In the genomic region with DNA sequence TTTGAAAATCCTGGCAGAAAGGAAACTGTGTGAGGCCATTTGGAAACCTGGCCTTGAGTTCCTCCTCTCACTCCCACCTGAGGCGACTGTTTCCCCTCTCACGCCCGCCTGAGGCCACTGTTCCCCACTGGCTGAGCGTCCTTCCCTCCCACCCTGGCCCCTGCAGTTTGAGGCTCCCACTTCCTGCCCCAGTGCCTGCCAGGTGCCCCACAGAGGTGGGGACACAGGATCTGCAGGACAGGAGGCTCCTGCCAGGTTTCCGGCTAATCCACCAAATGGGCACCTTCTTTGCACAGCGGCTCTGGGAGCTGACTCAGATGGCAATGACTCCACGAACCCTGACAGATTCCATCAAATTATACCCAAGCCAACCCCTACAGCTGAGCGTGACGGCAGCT, we compare ENCODE assay signal across 27 cellular contexts. TPM values are rescaled to one million over a fixed set of nuclear protein-coding genes. Genes with fewer than 3 reads are reported as not detected.
DNase-seq lines count a peak whose midpoint lies in the region; ATAC-seq and TF ChIP-seq lines count a peak whose summit lies in the region.
"Had no signal": no experiment of that assay in that cellular context is flagged by ENCODE, and none has a peak within 500 bp of the region (broad histone marks: within the 10 kb centered on the region; RNA-seq: fewer than 3 reads in every experiment).

No MANE protein-coding gene starts in this region.

- no peaks in the 10 kb centered on the region for H3K36me3 Mint-ChIP-seq in MCF 10A (ENCODE audit: insufficient read depth, unreplicated experiment)

- ATAC-seq in left lung: peak; percentile 71
- ATAC-seq: activated T-cell treated with anti-CD3 and anti-CD28 coated beads, Interleukin-2, amount 50 U/mL, for 4 hours; heart left ventricle; PC-3; sciatic nerve; SK-N-SH treated with all-trans-retinoic acid at 6 μM for 48 hours; stimulated activated naive B cell treated with anti-CD40 and anti-IgM and Interleukin-4, amounts not matched to agents 10 μg/mL and 1 μg/mL and 100 μg/mL, for 72 hours had no signal

- H3K27ac Mint-ChIP-seq in MCF 10A (ENCODE audit: low read depth, unreplicated experiment): no peak overlapping the region
- H3K27ac Mint-ChIP-seq: CD4-positive, alpha-beta T cell; stimulated activated naive B cell treated with anti-CD40 and anti-IgM and Interleukin-4, amounts not matched to agents 10 μg/mL and 1 μg/mL and 100 μg/mL, for 72 hours had no signal

- no peak for DNase-seq in breast epithelium (ENCODE audit: low spot score in 2 of 2)
- DNase-seq in MCF 10A (ENCODE audit: unreplicated experiment): no peak
- peak; percentile 17 to 75 for DNase-seq in cerebellar nuclear complex (lab: John Stamatoyannopoulos, UW)
- DNase-seq in left lung: no peak
- DNase-seq in activated gamma-delta T cell treated with Interleukin-2 at 50 U/mL for 16 hours: no peak
- DNase-seq in MG63: no peak
- DNase-seq in putamen (ENCODE audit: low spot score): no peak
- DNase-seq in BE2C: no peak
- DNase-seq: activated CD4-positive, alpha-beta T cell treated with anti-CD3 and anti-CD28 coated beads for 4 hours; activated naive CD4-positive, alpha-beta T cell; activated T-cell treated with anti-CD3 and anti-CD28 coated beads, Interleukin-2, amount 50 U/mL, for 4 hours; body of pancreas; CD4-positive, alpha-beta T cell; EL; heart left ventricle; mesenchymal stem cell; NCI-H146; PC-3; stimulated activated CD4-positive, alpha-beta T cell treated with anti-CD3 and anti-CD28 coated beads, Interleukin-4, amount 100 ng/mL, for 4 hours; stimulated activated naive B cell treated with anti-CD40 and anti-IgM and Interleukin-4, amounts not matched to agents 10 μg/mL and 1 μg/mL and 100 μg/mL, for 72 hours; T-helper 2 cell; uterus had no signal

- no peaks in the 10 kb centered on the region for H3K9me3 Mint-ChIP-seq in MCF 10A (ENCODE audit: unreplicated experiment)
- H3K9me3 Mint-ChIP-seq: activated T-cell treated with anti-CD3 and anti-CD28 coated beads, Interleukin-2, amount 50 U/mL, for 4 hours; CD4-positive, alpha-beta T cell; stimulated activated naive B cell treated with anti-CD40 and anti-IgM and Interleukin-4, amounts not matched to agents 10 μg/mL and 1 μg/mL and 100 μg/mL, for 72 hours had no signal

- H3K9me3 ChIP-seq in breast epithelium: no peaks in the 10 kb centered on the region
- H3K9me3 ChIP-seq in left lung: no peaks in the 10 kb centered on the region
- H3K9me3 ChIP-seq in MG63: no peaks in the 10 kb centered on the region
- H3K9me3 ChIP-seq in BE2C: no peaks in the 10 kb centered on the region
- H3K9me3 ChIP-seq: body of pancreas, heart left ventricle, uterus had no signal

- H3K4me3 ChIP-seq in breast epithelium (no peak overlapping the region), left lung (no peak overlapping the region), MG63 (no peak overlapping the region), BE2C (ENCODE audit: low read depth, low read length) (no peak overlapping the region)
- H3K4me3 ChIP-seq: body of pancreas, heart left ventricle, uterus had no signal

- CTCF ChIA-PET in MCF 10A (lab: Yijun Ruan, JAX): interaction anchor here (0.6 kb wide), 1 partner anchor 51 kb away, joined by 4 read pairs; no protein-coding TSS in a partner anchor

- POLR2A ChIA-PET in MCF 10A (lab: Yijun Ruan, JAX): interaction anchor here (0.5 kb wide), 1 partner anchor 11 kb away, joined by 4 read pairs; no protein-coding TSS in a partner anchor

- intact Hi-C loops in breast epithelium (cut with DNase I; ENCODE audit: low total_unique reads): no loop called here
- intact Hi-C loops in MCF 10A (cut with micrococcal nuclease): no loop called here
- intact Hi-C loops in left lung (cut with DNase I): no loop called here

- H3K4me1 Mint-ChIP-seq in MCF 10A (ENCODE audit: insufficient read depth, unreplicated experiment): no peaks in the 10 kb centered on the region
- H3K4me1 Mint-ChIP-seq: neural crest cell; stimulated activated naive B cell treated with anti-CD40 and anti-IgM and Interleukin-4, amounts not matched to agents 10 μg/mL and 1 μg/mL and 100 μg/mL, for 72 hours had no signal

- no peak overlapping the region for H3K4me3 Mint-ChIP-seq in MCF 10A (ENCODE audit: unreplicated experiment)
- H3K4me3 Mint-ChIP-seq: activated T-cell treated with anti-CD3 and anti-CD28 coated beads, Interleukin-2, amount 50 U/mL, for 4 hours; CD4-positive, alpha-beta T cell; neural crest cell; stimulated activated naive B cell treated with anti-CD40 and anti-IgM and Interleukin-4, amounts not matched to agents 10 μg/mL and 1 μg/mL and 100 μg/mL, for 72 hours had no signal

- no peaks in the 10 kb centered on the region for H3K36me3 ChIP-seq in breast epithelium
- no peaks in the 10 kb centered on the region for H3K36me3 ChIP-seq in left lung
- H3K36me3 ChIP-seq in MG63: no peaks in the 10 kb centered on the region
- H3K36me3 ChIP-seq in BE2C: no peaks in the 10 kb centered on the region
- H3K36me3 ChIP-seq: heart left ventricle, uterus had no signal

- no peak for TF ChIP-seq POLR2A in breast epithelium (IDR thresholded peaks at IDR 0.05)

- no peaks in the 10 kb centered on the region for H3K4me1 ChIP-seq in breast epithelium
- no peaks in the 10 kb centered on the region for H3K4me1 ChIP-seq in left lung
- no peaks in the 10 kb centered on the region for H3K4me1 ChIP-seq in BE2C
- H3K4me1 ChIP-seq: body of pancreas, heart left ventricle, parathyroid adenoma, uterus had no signal

- H3K27ac ChIP-seq in breast epithelium: peak overlapping the region; percentile 48 to 70
- H3K27ac ChIP-seq in left lung: peak overlapping the region; percentile 23 to 44
- H3K27ac ChIP-seq: heart left ventricle, KMS-11, parathyroid adenoma, uterus had no signal

- TF ChIP-seq CTCF in breast epithelium (IDR thresholded peaks at IDR 0.05) (no peak), MCF 10A (IDR thresholded peaks at IDR 0.05; ENCODE audit: unreplicated experiment) (no peak), left lung (IDR thresholded peaks at IDR 0.05) (no peak), BE2C (IDR thresholded peaks at IDR 0.05; ENCODE audit: low read depth, low read length) (no peak)

- peaks cover 23% of the 10 kb centered on the region for H3K27me3 Mint-ChIP-seq in MCF 10A (ENCODE audit: insufficient read depth, unreplicated experiment)

- BruUV-seq in MCF 10A (replicated peaks; lab: Mats Ljungman, UMichigan): no TSS peak

- H3K27me3 ChIP-seq in breast epithelium (no peaks in the 10 kb centered on the region), left lung (no peaks in the 10 kb centered on the region), MG63 (no peaks in the 10 kb centered on the region), BE2C (no peaks in the 10 kb centered on the region)
- H3K27me3 ChIP-seq: body of pancreas, uterus had no signal

RNA-seq across cellular contexts. Expression of a gene that starts 24.3 kb away (rescaled TPM):
- total RNA-seq in breast epithelium: 10 to 100 TPM; 47.5 to 70.8 (median 68.5) TPM
- total RNA-seq in MCF 10A (2022): 127 and 131 TPM in 2 replicates
- total RNA-seq in left lung: 100 to 1,000 TPM; 121 to 122 TPM
- total RNA-seq in MG63 (2014; rRNA removed; shearing (Covaris generic); ENCODE audit: low replicate concordance): 11.1 and 13.4 TPM in 2 replicates
- polyA plus RNA-seq in BE2C (2012; ENCODE audit: insufficient read depth, insufficient read length, low read depth): 47.5 TPM

RNA-seq across cellular contexts. Expression of a gene that starts 32.4 kb away (rescaled TPM):
- total RNA-seq in breast epithelium (10 to 100 TPM; 32.6 to 51.2 (median 50.8) TPM), MCF 10A (2022) (138 and 142 TPM in 2 replicates), left lung (10 to 100 TPM; 33.2 to 46.9 TPM)
- total RNA-seq in MG63 (2014; rRNA removed; shearing (Covaris generic); ENCODE audit: low replicate concordance): 71.2 and 71.3 TPM in 2 replicates
- polyA plus RNA-seq in BE2C (2012; ENCODE audit: insufficient read depth, insufficient read length, low read depth): 153 TPM

Comparison
In these comparisons a context has a peak if more than half of its experiments do, and no peak if none do; other contexts are left out.
1. DNase-seq: peak in cerebellar nuclear complex (2 of 2); none in breast epithelium (0 of 2), MCF 10A (single experiment), left lung (0 of 2), activated gamma-delta T cell treated with Interleukin-2 at 50 U/mL for 16 hours (single experiment), MG63 (single experiment), putamen (single experiment) and BE2C (single experiment).